Comparison of ENCODE assay signal across 1 cellular context in the genomic region with DNA sequence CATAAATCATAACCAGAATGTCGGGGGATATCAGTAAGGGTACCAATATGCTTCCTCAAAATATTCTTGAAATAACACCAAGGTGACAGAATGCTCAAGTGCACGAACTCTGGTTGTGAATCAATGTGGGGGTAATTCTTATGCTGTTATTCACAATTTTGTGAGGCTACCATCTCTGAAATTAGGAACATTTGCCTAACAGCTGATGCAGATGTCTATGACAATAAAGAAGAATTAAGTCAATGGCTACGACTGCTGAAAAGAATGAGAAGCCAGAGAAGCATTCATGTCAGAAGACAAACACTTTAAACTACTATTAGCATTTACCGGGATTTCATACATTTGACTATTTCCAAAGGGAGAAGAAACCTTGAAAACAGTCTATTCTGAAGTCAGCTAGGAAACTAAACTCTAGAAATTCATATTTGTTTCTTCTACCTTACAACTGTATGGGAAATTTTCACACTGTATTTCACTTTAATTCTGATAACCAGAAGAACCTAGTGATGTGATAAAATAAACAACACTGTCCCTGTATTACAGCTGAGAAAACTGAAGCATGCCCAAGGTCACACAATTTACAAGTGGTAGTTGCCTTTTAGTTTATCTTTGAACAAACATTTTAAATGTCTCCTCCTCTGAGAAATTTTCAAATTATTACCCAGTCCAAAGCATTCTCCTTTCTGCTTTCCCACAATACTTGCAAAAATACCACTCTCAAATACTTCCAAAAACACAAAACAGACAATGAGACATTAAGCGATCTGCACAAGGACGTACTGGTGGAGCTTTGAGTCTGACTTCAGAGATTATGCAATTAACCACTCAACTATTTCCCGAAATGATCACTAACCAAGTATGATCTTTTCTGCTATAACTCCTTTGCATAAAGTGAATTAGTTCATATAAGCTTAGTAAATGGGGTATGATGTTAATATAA.
TF ChIP-seq lines count a peak whose summit lies in the region.

No MANE protein-coding gene starts in this region.

TF ChIP-seq in GM23338, 12 proteins besides CTCF, POLR2A, EP300 and RAD21:
- TF ChIP-seq STAT1 (IDR thresholded peaks at IDR 0.05; ENCODE audit: unreplicated experiment), result no peak
- peak; percentile 76; the same call in 1 of the 2 replicates for TF ChIP-seq NANOG (IDR thresholded peaks at IDR 0.05; ENCODE audit: borderline replicate concordance)
